In the genomic region with DNA sequence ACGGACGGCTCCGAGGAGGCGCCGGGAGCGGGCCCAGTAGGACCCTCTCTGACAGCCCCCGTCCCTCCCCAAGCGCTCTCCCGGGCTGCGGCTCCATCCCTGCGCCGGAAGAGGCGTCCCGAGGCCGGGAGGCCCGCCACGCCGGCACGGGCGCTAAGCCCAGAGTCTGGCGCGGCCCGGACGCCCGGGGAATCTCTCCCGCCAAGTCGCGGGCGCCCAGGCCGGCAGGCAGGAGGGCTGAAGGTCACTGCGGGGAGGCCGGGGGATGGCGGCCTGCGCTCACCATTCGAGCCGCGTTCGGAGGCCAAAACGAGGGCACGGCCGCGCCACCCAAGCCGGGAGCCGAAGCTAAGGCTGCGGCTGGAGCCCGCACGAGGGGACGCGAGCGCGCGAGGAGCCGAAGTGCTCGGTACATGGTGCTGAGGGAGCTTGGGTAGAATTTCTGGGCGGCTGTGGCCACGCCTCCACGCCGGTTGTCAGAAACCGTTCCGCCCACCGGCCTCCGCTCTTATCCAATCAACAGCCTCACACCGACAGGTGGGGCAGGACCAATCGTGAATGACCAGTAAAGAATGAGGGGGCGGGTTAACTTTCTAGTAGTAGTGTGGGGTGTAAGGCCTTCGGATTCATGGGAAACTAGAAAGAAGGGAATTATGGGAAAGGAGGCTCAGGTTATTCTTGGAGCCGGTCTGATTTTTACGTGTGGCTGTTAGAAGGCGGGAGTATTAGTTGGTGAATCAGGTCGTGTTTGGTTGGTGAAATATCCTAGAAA, we compare ENCODE assay signal across 8 cellular contexts. TPM values are rescaled to one million over a fixed set of nuclear protein-coding genes. Genes with fewer than 3 reads are reported as not detected.
DNase-seq lines count a peak whose midpoint lies in the region; ATAC-seq and TF ChIP-seq lines count a peak whose summit lies in the region.

A gene (minus strand): TSS at position 448 of the 772 bp plus-strand sequence. CDS start 33 bp downstream, at position 415.

- peaks cover 12% of the 10 kb centered on the region for H3K36me3 ChIP-seq in BE2C
- H3K36me3 ChIP-seq in colonic mucosa, result no peaks in the 10 kb centered on the region

- H3K4me1 ChIP-seq in BE2C (no peaks in the 10 kb centered on the region), colonic mucosa (no peaks in the 10 kb centered on the region)

- DNase-seq in BE2C (peak; percentile 97), GM19240 (ENCODE audit: insufficient read length, low spot score) (peak; percentile 57), NCI-H526 (lab: John Stamatoyannopoulos, UW) (peak; percentile 96 to 97), colonic mucosa (peak; percentile 97)
- peak; percentile 95 for DNase-seq in activated CD4-positive, alpha-beta T cell treated with anti-CD3 and anti-CD28 coated beads for 48 hours
- DNase-seq in stimulated activated CD4-positive, alpha-beta T cell treated with anti-CD3 and anti-CD28 coated beads, Interleukin-1b, Interleukin-23, amount 100 ng/mL, for 4 hours (ENCODE audit: low read depth in 2 of 2), result peak; percentile 85 to 89

- H3K4me3 ChIP-seq in BE2C (ENCODE audit: low read depth, low read length) (peak within 1 kb of the TSS; percentile 70), colonic mucosa (peak within 1 kb of the TSS; percentile 93)

- H3K27ac ChIP-seq in colonic mucosa (peak within 1 kb of the TSS; percentile 78), layer of hippocampus (ENCODE audit: low read depth, low read length) (peak within 1 kb of the TSS; percentile 83)

- no peaks in the 10 kb centered on the region for H3K9me3 ChIP-seq in BE2C
- no peaks in the 10 kb centered on the region for H3K9me3 ChIP-seq in colonic mucosa

- peak; percentile 97 for ATAC-seq in HG03460 (IDR thresholded peaks at IDR 0.05; ENCODE audit: unreplicated experiment)

- TF ChIP-seq CTCF in BE2C (IDR thresholded peaks at IDR 0.05; ENCODE audit: low read depth, low read length) (no peak), colonic mucosa (IDR thresholded peaks at IDR 0.05) (no peak)

- peak within 1 kb of the TSS; percentile 85 to 93 for H3K9ac ChIP-seq in colonic mucosa (ENCODE audit: low read depth in 2 of 2, low read length in 2 of 2)

- peaks cover 24% of the 10 kb centered on the region for H3K27me3 ChIP-seq in BE2C
- H3K27me3 ChIP-seq in colonic mucosa, result no peaks in the 10 kb centered on the region
- H3K27me3 ChIP-seq in layer of hippocampus (ENCODE audit: control insufficient read depth, insufficient read depth, low read length), result no peaks in the 10 kb centered on the region

- intact Hi-C loops in colonic mucosa (cut with DNase I), result no loop called here

RNA-seq across cellular contexts. Expression of the gene that starts here (rescaled TPM):
- 59.3 TPM for polyA plus RNA-seq in BE2C (2012; ENCODE audit: insufficient read depth, insufficient read length, low read depth)
- total RNA-seq in colonic mucosa, result 100 to 1,000 TPM; 132 to 138 TPM

Comparison
In these comparisons a context has a peak if more than half of its experiments do, and no peak if none do; other contexts are left out.
1. Peak in every context shown above with its lines: DNase-seq, ATAC-seq, H3K4me3 ChIP-seq and H3K27ac ChIP-seq.